13 cellular contexts compared by ENCODE assay signal in the genomic region with DNA sequence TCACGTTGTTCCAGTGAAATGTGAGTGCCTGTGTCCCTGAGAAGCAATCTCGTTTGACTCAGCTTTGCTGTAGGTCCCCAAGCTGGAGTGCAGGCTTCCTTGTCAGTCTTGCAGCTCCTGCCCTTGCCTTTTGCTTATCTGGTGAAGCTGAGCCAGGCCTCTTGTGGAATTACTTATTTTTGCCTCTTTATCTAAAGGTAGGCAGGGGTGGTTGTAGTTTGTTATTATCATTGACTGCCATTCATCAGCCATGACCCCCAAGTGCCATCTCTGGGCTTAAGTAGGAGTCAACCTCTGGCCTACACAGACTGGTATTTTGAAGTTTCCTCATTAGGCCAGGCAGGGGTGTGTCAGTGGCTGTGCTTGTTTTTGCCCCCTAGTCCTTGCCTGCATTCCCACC. TPM values are rescaled to one million over a fixed set of nuclear protein-coding genes. Genes with fewer than 3 reads are reported as not detected.
A peak's percentile ranks its signal among the peaks of the same experiment; 100 is the strongest.
DNase-seq lines count a peak whose midpoint lies in the region; ATAC-seq and TF ChIP-seq lines count a peak whose summit lies in the region.
"Had no signal": no experiment of that assay in that cellular context is flagged by ENCODE, and none has a peak within 500 bp of the region (broad histone marks: within the 10 kb centered on the region; RNA-seq: fewer than 3 reads in every experiment).

No MANE protein-coding gene starts in this region.

- H3K4me3 ChIP-seq in BLaER1 treated with 17β-estradiol and CSF1 and Interleukin-3, amounts not matched to agents 10 nM and 100 nM: peak overlapping the region in 1 of 10 experiments; percentile 11; a peak in 1 of 20 replicates
- H3K4me3 ChIP-seq in hepatocyte: no peak overlapping the region

- no peaks in the 10 kb centered on the region for H3K27me3 ChIP-seq in BLaER1 treated with 17β-estradiol and CSF1 and Interleukin-3, amounts not matched to agents 10 nM and 100 nM
- H3K27me3 ChIP-seq in hepatocyte: no peaks in the 10 kb centered on the region

- peaks cover 64% of the 10 kb centered on the region for H3K79me2 ChIP-seq in hepatocyte

- no peaks in the 10 kb centered on the region for H3K27me3 Mint-ChIP-seq in T-helper 17 cell
- H3K27me3 Mint-ChIP-seq: activated CD4-positive, alpha-beta T cell treated with anti-CD3 and anti-CD28 coated beads, Interleukin-2, amount 10 ng/mL, durations not matched to agents 7 days and 5 days had no signal

- H4K20me1 ChIP-seq in BLaER1 treated with 17β-estradiol and CSF1 and Interleukin-3, amounts not matched to agents 10 nM and 100 nM: peaks cover 7 to 37% (median 21%) of the 10 kb centered on the region in 11 experiments; a peak in 13 of 22 replicates
- H4K20me1 ChIP-seq in hepatocyte (ENCODE audit: insufficient read depth, poor library complexity, severe bottlenecking): peaks cover 5% of the 10 kb centered on the region

- no peaks in the 10 kb centered on the region for H3K9me3 ChIP-seq in BLaER1 treated with 17β-estradiol and CSF1 and Interleukin-3, amounts not matched to agents 10 nM and 100 nM (replicated peaks in 1 of 11)
- no peaks in the 10 kb centered on the region for H3K9me3 ChIP-seq in T-helper 17 cell (ENCODE audit: control insufficient read depth, low read length, poor library complexity, severe bottlenecking)
- H3K9me3 ChIP-seq in hepatocyte (ENCODE audit: low read depth): no peaks in the 10 kb centered on the region

- no peaks in the 10 kb centered on the region for H3K9me2 ChIP-seq in hepatocyte (replicated peaks; ENCODE audit: insufficient read depth)

- H3K36me3 ChIP-seq in BLaER1 treated with 17β-estradiol and CSF1 and Interleukin-3, amounts not matched to agents 10 nM and 100 nM: peaks cover 47 to 60% (median 56%) of the 10 kb centered on the region in 11 experiments
- H3K36me3 ChIP-seq in hepatocyte (replicated peaks; ENCODE audit: insufficient read depth, low read depth): no peaks in the 10 kb centered on the region

- H3K4me2 ChIP-seq in BLaER1 treated with 17β-estradiol and CSF1 and Interleukin-3, amounts not matched to agents 10 nM and 100 nM: peak overlapping the region; percentile 77 to 98 (median 96)
- H3K4me2 ChIP-seq in hepatocyte: peak overlapping the region; percentile 88

- peaks cover 28 to 37% (median 32%) of the 10 kb centered on the region in 10 experiments for H3K4me1 ChIP-seq in BLaER1 treated with 17β-estradiol and CSF1 and Interleukin-3, amounts not matched to agents 10 nM and 100 nM
- peaks cover 27% of the 10 kb centered on the region for H3K4me1 ChIP-seq in hepatocyte (ENCODE audit: insufficient read depth)

- H2AFZ ChIP-seq in hepatocyte: no peak overlapping the region

- TF ChIP-seq CTCF in hepatocyte (IDR thresholded peaks at IDR 0.05; ENCODE audit: poor library complexity): no peak

- no peak overlapping the region for H3K4me3 Mint-ChIP-seq in T-helper 17 cell

- in situ Hi-C loops in ACHN (cut with HindIII; ENCODE audit: low pct_ligation_motif_present, low pct_unique_long_range_greater_than_20kb, low sequenced_read_pairs): no loop called here

- WGBS in hepatocyte (ENCODE audit: low lambda C conversion rate, missing lambda C conversion rate): 35% methylated on average over 2 of the region's 2 CpGs

- H3K36me3 Mint-ChIP-seq in T-helper 17 cell (ENCODE audit: low read depth): peaks cover 7% of the 10 kb centered on the region

- DNase-seq in ELF-1 (ENCODE audit: low read depth, low spot score) (peak; percentile 31), T-helper 17 cell (no peak), hepatocyte (ENCODE audit: low spot score) (peak; percentile 17), AML-193 (lab: John Stamatoyannopoulos, UW) (no peak), ACHN (no peak)
- DNase-seq: activated CD4-positive, alpha-beta T cell treated with anti-CD3 and anti-CD28 coated beads, Interleukin-2, amount 10 ng/mL, durations not matched to agents 7 days and 5 days; amniotic stem cell; dermis blood vessel endothelial cell; NCI-H1436 treated with DMSO at 0.1 percent for 48 hours; NCI-H748 treated with DMSO at 0.1 percent for 48 hours had no signal

- ATAC-seq in T-helper 17 cell (no peak), GM18858 (IDR thresholded peaks at IDR 0.05; ENCODE audit: unreplicated experiment) (no peak), HG03097 (IDR thresholded peaks at IDR 0.05; ENCODE audit: low FRiP score, unreplicated experiment) (no peak)

- H3K27ac ChIP-seq in BLaER1 treated with 17β-estradiol and CSF1 and Interleukin-3, amounts not matched to agents 10 nM and 100 nM: no peak overlapping the region
- peak overlapping the region; percentile 84 for H3K27ac ChIP-seq in hepatocyte

- peak overlapping the region in 5 of 11 experiments; percentile 2 to 88 (median 4); a peak in 5 of 22 replicates for H3K9ac ChIP-seq in BLaER1 treated with 17β-estradiol and CSF1 and Interleukin-3, amounts not matched to agents 10 nM and 100 nM

- peaks cover 50% of the 10 kb centered on the region for H3K4me1 Mint-ChIP-seq in T-helper 17 cell

- H3K27ac Mint-ChIP-seq in T-helper 17 cell: peak overlapping the region; percentile 49

RNA-seq across cellular contexts. Expression of a gene that starts 2.1 kb away (rescaled TPM):
- total RNA-seq in T-helper 17 cell (10 to 100 TPM; 50.8 to 59.8 TPM), hepatocyte (63.9 and 69.4 TPM in 2 replicates)
- 108 and 126 TPM in 2 replicates for polyA plus RNA-seq in hepatocyte

RNA-seq across cellular contexts. Expression of a gene that starts 26.9 kb away (rescaled TPM):
- 10 to 100 TPM; 31.5 to 37.5 TPM for total RNA-seq in T-helper 17 cell
- total RNA-seq in hepatocyte: 155 and 181 TPM in 2 replicates
- polyA plus RNA-seq in hepatocyte: 170 and 176 TPM in 2 replicates

RNA-seq across cellular contexts. Expression of a gene that starts 55.0 kb away (rescaled TPM):
- 1 to 10 TPM; 4.3 to 6.3 TPM for total RNA-seq in T-helper 17 cell
- 14.0 and 16.0 TPM in 2 replicates for total RNA-seq in hepatocyte
- polyA plus RNA-seq in hepatocyte: 14.3 and 15.7 TPM in 2 replicates

RNA-seq across cellular contexts. Expression of a gene that starts 55.3 kb away (rescaled TPM):
- 1 to 10 TPM in 1 of 2 donors, not detected in 1; 1.6 TPM for total RNA-seq in T-helper 17 cell
- total RNA-seq in hepatocyte: 1.2 and 13.1 TPM in 2 replicates
- 6.5 and 6.8 TPM in 2 replicates for polyA plus RNA-seq in hepatocyte
- total RNA-seq: dermis blood vessel endothelial cell had no signal

Comparison
In these comparisons a context has a peak if more than half of its experiments do, and no peak if none do; other contexts are left out.
1. DNase-seq: peak in ELF-1 (single experiment) and hepatocyte (single experiment); none in T-helper 17 cell (0 of 3), AML-193 (0 of 2) and ACHN (single experiment).